Comparison of ENCODE assay signal across 12 cellular contexts in the genomic region with DNA sequence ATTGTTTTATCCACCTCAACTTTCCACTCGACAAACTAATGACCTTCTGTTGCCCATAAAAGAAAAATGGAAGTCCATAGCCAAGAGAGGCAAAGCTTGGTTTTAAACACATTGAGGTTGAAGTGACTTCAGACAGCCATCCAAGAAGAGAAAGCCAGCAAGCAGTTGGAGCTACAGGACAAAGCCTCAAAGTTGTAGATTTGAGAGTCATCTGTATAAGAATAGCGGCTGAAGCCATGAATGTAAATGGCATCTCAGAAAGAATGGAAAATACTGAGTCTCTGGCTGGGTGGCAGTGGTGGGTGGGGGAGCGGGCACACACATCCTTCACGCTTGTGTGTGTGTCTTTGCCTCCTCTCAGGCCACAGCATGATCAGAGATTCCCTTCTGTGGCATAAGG.
DNase-seq lines count a peak whose midpoint lies in the region; ATAC-seq and TF ChIP-seq lines count a peak whose summit lies in the region.
"Had no signal": no experiment of that assay in that cellular context is flagged by ENCODE, and none has a peak within 500 bp of the region (broad histone marks: within the 10 kb centered on the region; RNA-seq: fewer than 3 reads in every experiment).

No MANE protein-coding gene starts in this region.

- H3K27me3 ChIP-seq in HUES48 (ENCODE audit: control insufficient read depth, insufficient read depth, low read length): no peaks in the 10 kb centered on the region
- H3K27me3 ChIP-seq in iPS DF 6.9 (ENCODE audit: control insufficient read depth, insufficient read depth, low read length): no peaks in the 10 kb centered on the region
- no peaks in the 10 kb centered on the region for H3K27me3 ChIP-seq in uterus
- H3K27me3 ChIP-seq in osteoblast (ENCODE audit: insufficient read depth, low read length): peaks cover 7% of the 10 kb centered on the region
- H3K27me3 ChIP-seq: BLaER1 treated with 17β-estradiol and CSF1 and Interleukin-3, amounts not matched to agents 10 nM and 100 nM had no signal

- no peak for TF ChIP-seq CTCF in WTC11 (IDR thresholded peaks at IDR 0.05)
- no peak for TF ChIP-seq CTCF in uterus (IDR thresholded peaks at IDR 0.05)
- TF ChIP-seq CTCF in osteoblast (IDR thresholded peaks at IDR 0.05; ENCODE audit: extremely low read depth, low read depth, low read length): no peak

- DNase-seq in WTC11 (ENCODE audit: low spot score) (no peak), iPS DF 6.9 (ENCODE audit: low read depth, low spot score) (peak; percentile 22), NCI-H2171 (lab: John Stamatoyannopoulos, UW) (no peak), uterus (no peak), osteoblast (ENCODE audit: insufficient read length, low spot score, missing footprints) (no peak)
- DNase-seq in activated naive CD4-positive, alpha-beta T cell treated with anti-CD3 and anti-CD28 coated beads for 36 hours: no peak
- DNase-seq: CD4-positive, CD25-positive, alpha-beta regulatory T cell; GOT3 had no signal

- peaks cover 34% of the 10 kb centered on the region for H3K4me1 Mint-ChIP-seq in WTC11
- no peaks in the 10 kb centered on the region for H3K4me1 Mint-ChIP-seq in activated naive CD4-positive, alpha-beta T cell treated with anti-CD3 and anti-CD28 coated beads for 36 hours (ENCODE audit: low read depth)
- H3K4me1 Mint-ChIP-seq: CD4-positive, CD25-positive, alpha-beta regulatory T cell had no signal

- peaks cover 25% of the 10 kb centered on the region for H3K4me1 ChIP-seq in HUES48 (ENCODE audit: control insufficient read depth, insufficient read depth, low read length)
- 0 out of 2 replicates have a peak, but pooled peaks cover 1% of the 10 kb centered on the region for H3K4me1 ChIP-seq in iPS DF 6.9 (ENCODE audit: control insufficient read depth, insufficient read depth, low read length)
- H3K4me1 ChIP-seq in uterus: no peaks in the 10 kb centered on the region
- H3K4me1 ChIP-seq in osteoblast (ENCODE audit: insufficient read depth, low read length): no peaks in the 10 kb centered on the region
- H3K4me1 ChIP-seq: BLaER1 treated with 17β-estradiol and CSF1 and Interleukin-3, amounts not matched to agents 10 nM and 100 nM had no signal

- CTCF ChIA-PET in WTC11 (lab: Charles Lee): no interaction called here
- CTCF ChIA-PET in activated naive CD4-positive, alpha-beta T cell treated with anti-CD3 and anti-CD28 coated beads for 36 hours (lab: Charles Lee): no interaction called here

- H3K9me3 ChIP-seq in HUES48 (ENCODE audit: control insufficient read depth, insufficient read depth, low read length) (no peaks in the 10 kb centered on the region), iPS DF 6.9 (ENCODE audit: control insufficient read depth, insufficient read depth, low read length) (no peaks in the 10 kb centered on the region), uterus (no peaks in the 10 kb centered on the region), osteoblast (ENCODE audit: low read depth, low read length) (no peaks in the 10 kb centered on the region)
- H3K9me3 ChIP-seq: BLaER1 treated with 17β-estradiol and CSF1 and Interleukin-3, amounts not matched to agents 10 nM and 100 nM had no signal

- H2AFZ ChIP-seq in osteoblast (ENCODE audit: low read length): no peak overlapping the region

- H3K9ac ChIP-seq in HUES48 (ENCODE audit: low read depth, low read length): no peak overlapping the region
- H3K9ac ChIP-seq: BLaER1 treated with 17β-estradiol and CSF1 and Interleukin-3, amounts not matched to agents 10 nM and 100 nM had no signal

- H3K36me3 ChIP-seq in HUES48 (ENCODE audit: control insufficient read depth, insufficient read depth, low read length) (no peaks in the 10 kb centered on the region), iPS DF 6.9 (ENCODE audit: control insufficient read depth, insufficient read depth, low read length) (no peaks in the 10 kb centered on the region), uterus (no peaks in the 10 kb centered on the region), osteoblast (ENCODE audit: insufficient read depth, low read length) (no peaks in the 10 kb centered on the region)
- H3K36me3 ChIP-seq: BLaER1 treated with 17β-estradiol and CSF1 and Interleukin-3, amounts not matched to agents 10 nM and 100 nM had no signal

- H3K27me3 Mint-ChIP-seq in WTC11 (ENCODE audit: low read depth): peaks cover under 1% of the 10 kb centered on the region; the same call in 1 of the 2 replicates
- H3K27me3 Mint-ChIP-seq in activated naive CD4-positive, alpha-beta T cell treated with anti-CD3 and anti-CD28 coated beads for 36 hours (ENCODE audit: low read depth): peaks cover 2% of the 10 kb centered on the region
- H3K27me3 Mint-ChIP-seq: CD4-positive, CD25-positive, alpha-beta regulatory T cell had no signal

- no peak overlapping the region for H3K4me2 ChIP-seq in osteoblast (ENCODE audit: insufficient read depth, low read length)
- H3K4me2 ChIP-seq: BLaER1 treated with 17β-estradiol and CSF1 and Interleukin-3, amounts not matched to agents 10 nM and 100 nM had no signal

- H3K27ac ChIP-seq in HUES48 (ENCODE audit: low read depth, low read length) (peak overlapping the region; percentile 51), iPS DF 6.9 (ENCODE audit: low read length) (no peak overlapping the region), uterus (no peak overlapping the region), osteoblast (ENCODE audit: low read depth, low read length) (no peak overlapping the region)
- H3K27ac ChIP-seq: BLaER1 treated with 17β-estradiol and CSF1 and Interleukin-3, amounts not matched to agents 10 nM and 100 nM had no signal

- no peak overlapping the region for H3K4me3 Mint-ChIP-seq in WTC11
- H3K4me3 Mint-ChIP-seq in activated naive CD4-positive, alpha-beta T cell treated with anti-CD3 and anti-CD28 coated beads for 36 hours: no peak overlapping the region
- H3K4me3 Mint-ChIP-seq: CD4-positive, CD25-positive, alpha-beta regulatory T cell had no signal

- peaks cover 5% of the 10 kb centered on the region for H3K9me3 Mint-ChIP-seq in WTC11
- no peaks in the 10 kb centered on the region for H3K9me3 Mint-ChIP-seq in activated naive CD4-positive, alpha-beta T cell treated with anti-CD3 and anti-CD28 coated beads for 36 hours

- ATAC-seq in WTC11: peak; percentile 87
- ATAC-seq: HCT116, HepG2 had no signal

- peak overlapping the region; percentile 86 for H3K27ac Mint-ChIP-seq in WTC11
- no peak overlapping the region for H3K27ac Mint-ChIP-seq in activated naive CD4-positive, alpha-beta T cell treated with anti-CD3 and anti-CD28 coated beads for 36 hours
- H3K27ac Mint-ChIP-seq: CD4-positive, CD25-positive, alpha-beta regulatory T cell had no signal

- POLR2A ChIA-PET in WTC11 (lab: Charles Lee): no interaction called here

- TF ChIP-seq POLR2A in uterus (IDR thresholded peaks at IDR 0.05): no peak

- no peaks in the 10 kb centered on the region for H3K36me3 Mint-ChIP-seq in WTC11
- no peaks in the 10 kb centered on the region for H3K36me3 Mint-ChIP-seq in activated naive CD4-positive, alpha-beta T cell treated with anti-CD3 and anti-CD28 coated beads for 36 hours (ENCODE audit: low read depth)
- H3K36me3 Mint-ChIP-seq: CD4-positive, CD25-positive, alpha-beta regulatory T cell had no signal

- no peak overlapping the region; the same call in 1 of the 2 replicates for H3K4me3 ChIP-seq in HUES48 (ENCODE audit: low read depth, low read length)
- no peak overlapping the region for H3K4me3 ChIP-seq in iPS DF 6.9 (ENCODE audit: low read length)
- no peak overlapping the region for H3K4me3 ChIP-seq in uterus
- H3K4me3 ChIP-seq in osteoblast (ENCODE audit: insufficient read depth, low read length): no peak overlapping the region
- H3K4me3 ChIP-seq: BLaER1 treated with 17β-estradiol and CSF1 and Interleukin-3, amounts not matched to agents 10 nM and 100 nM had no signal

- H3K79me2 ChIP-seq in osteoblast (ENCODE audit: insufficient read depth, low read length): no peaks in the 10 kb centered on the region

- intact Hi-C loops in activated naive CD4-positive, alpha-beta T cell treated with anti-CD3 and anti-CD28 coated beads for 36 hours (cut with micrococcal nuclease): no loop called here
- intact Hi-C loops in uterus (cut with DNase I; ENCODE audit: low total_unique reads): no loop called here

- H4K20me1 ChIP-seq in osteoblast (ENCODE audit: insufficient read depth, low read length): no peaks in the 10 kb centered on the region
- H4K20me1 ChIP-seq: BLaER1 treated with 17β-estradiol and CSF1 and Interleukin-3, amounts not matched to agents 10 nM and 100 nM had no signal

- WGBS in iPS DF 6.9 (ENCODE audit: insufficient coverage, insufficient read length): no CpG with 5 or more reads among the region's 4 CpGs

TF ChIP-seq in WTC11, 78 proteins besides CTCF, POLR2A, EP300 and RAD21 (continues in another document):
- TF ChIP-seq NR2C2 (CRISPR knock-in tag; IDR thresholded peaks at IDR 0.05) (no peak), ZSCAN18 (CRISPR knock-in tag; IDR thresholded peaks at IDR 0.05) (peak; percentile 65; the same call in 1 of the 2 replicates), ZNF423 (CRISPR knock-in tag; IDR thresholded peaks at IDR 0.05) (peak; percentile 44; the same call in 1 of the 2 replicates), ATF6 (CRISPR knock-in tag; IDR thresholded peaks at IDR 0.05) (no peak), CREM (CRISPR knock-in tag; IDR thresholded peaks at IDR 0.05) (no peak), NFATC4 (CRISPR knock-in tag; IDR thresholded peaks at IDR 0.05) (no peak)
